ENCODE assay signal across 21 cellular contexts in genomic region chr6:90819483-90819882, GRCh38.
"Had no signal": no experiment of that assay in that cellular context is flagged by ENCODE, and none has a peak within 500 bp of the region (broad histone marks: within the 10 kb centered on the region; RNA-seq: fewer than 3 reads in every experiment).

No MANE protein-coding gene starts in this region.

- ATAC-seq: gastroesophageal sphincter; left lung; lower lobe of right lung; naive thymus-derived CD8-positive, alpha-beta T cell; right cardiac atrium; stimulated activated naive B cell treated with anti-CD40 and anti-IgM and Interleukin-4, amounts not matched to agents 10 μg/mL and 1 μg/mL and 100 μg/mL, for 72 hours had no signal

- H3K27ac Mint-ChIP-seq: dendritic cell treated with granulocyte-macrophage colony-stimulating factor and Interleukin-4, amounts not matched to agents 40 ng/mL and 50 ng/mL, for 4 days; naive thymus-derived CD8-positive, alpha-beta T cell; stimulated activated naive B cell treated with anti-CD40 and anti-IgM and Interleukin-4, amounts not matched to agents 10 μg/mL and 1 μg/mL and 100 μg/mL, for 72 hours had no signal

- H3K27me3 ChIP-seq: esophagus squamous epithelium, gastroesophageal sphincter, left lung, stomach, transverse colon had no signal

- H3K27me3 Mint-ChIP-seq: dendritic cell treated with granulocyte-macrophage colony-stimulating factor and Interleukin-4, amounts not matched to agents 40 ng/mL and 50 ng/mL, for 4 days had no signal

- FAIRE-seq: colon had no signal

- H3K27ac ChIP-seq: esophagus squamous epithelium, gastroesophageal sphincter, left lung, lower lobe of right lung, skin epidermis, stomach, thoracic aorta, transverse colon had no signal

- H3K9me3 ChIP-seq: lower lobe of right lung, thoracic aorta, transverse colon had no signal

- H3K4me1 Mint-ChIP-seq: naive thymus-derived CD8-positive, alpha-beta T cell; stimulated activated naive B cell treated with anti-CD40 and anti-IgM and Interleukin-4, amounts not matched to agents 10 μg/mL and 1 μg/mL and 100 μg/mL, for 72 hours had no signal

- H3K4me3 Mint-ChIP-seq: dendritic cell treated with granulocyte-macrophage colony-stimulating factor and Interleukin-4, amounts not matched to agents 40 ng/mL and 50 ng/mL, for 4 days; naive thymus-derived CD8-positive, alpha-beta T cell; stimulated activated naive B cell treated with anti-CD40 and anti-IgM and Interleukin-4, amounts not matched to agents 10 μg/mL and 1 μg/mL and 100 μg/mL, for 72 hours had no signal

- DNase-seq: cerebellar nuclear complex; esophagus squamous epithelium; foreskin fibroblast; glutamatergic neuron; islet precursor cell; left lung; lower lobe of right lung; mesendoderm; naive thymus-derived CD8-positive, alpha-beta T cell; right cardiac atrium; stimulated activated CD4-positive, alpha-beta T cell treated with anti-CD3 and anti-CD28 coated beads, Interleukin-2, amount 100 ng/mL, for 24 hours; stimulated activated CD4-positive, alpha-beta T cell treated with anti-CD3 and anti-CD28 coated beads, Interleukin-4, amount 100 ng/mL, for 4 hours; stimulated activated naive B cell treated with anti-CD40 and anti-IgM and Interleukin-4, amounts not matched to agents 10 μg/mL and 1 μg/mL and 100 μg/mL, for 72 hours; stomach; substantia nigra; transverse colon had no signal

- H3K36me3 ChIP-seq: esophagus squamous epithelium, gastroesophageal sphincter, left lung, lower lobe of right lung, stomach, thoracic aorta, transverse colon had no signal

- H3K4me1 ChIP-seq: esophagus squamous epithelium, gastroesophageal sphincter, left lung, lower lobe of right lung, stomach, transverse colon had no signal

- H3K4me3 ChIP-seq: esophagus squamous epithelium, gastroesophageal sphincter, left lung, lower lobe of right lung, skin epidermis, stomach, thoracic aorta, transverse colon had no signal

- H3K36me3 Mint-ChIP-seq: naive thymus-derived CD8-positive, alpha-beta T cell; stimulated activated naive B cell treated with anti-CD40 and anti-IgM and Interleukin-4, amounts not matched to agents 10 μg/mL and 1 μg/mL and 100 μg/mL, for 72 hours had no signal
